1 cellular context compared by ENCODE assay signal in the genomic region with DNA sequence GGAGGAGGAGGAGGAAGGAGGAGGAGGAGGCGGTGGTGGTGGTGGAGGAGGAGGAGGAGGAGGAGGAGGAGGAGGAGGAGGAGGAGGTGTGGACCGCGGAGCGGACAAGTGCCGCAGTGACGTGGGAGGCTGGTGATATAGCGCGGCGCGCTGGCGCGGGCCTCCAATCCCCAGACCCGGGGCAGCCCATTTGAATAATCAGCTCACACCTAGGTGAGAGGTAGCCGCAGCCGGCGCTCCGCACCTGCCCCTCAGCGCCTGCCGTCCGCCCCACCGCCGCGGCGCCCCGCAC.
TF ChIP-seq lines count a peak whose summit lies in the region.

No MANE protein-coding gene starts in this region.

TF ChIP-seq in HepG2, 621 proteins besides CTCF, POLR2A, EP300 and RAD21 (continues in another document):
- TF ChIP-seq, protein P1, sequence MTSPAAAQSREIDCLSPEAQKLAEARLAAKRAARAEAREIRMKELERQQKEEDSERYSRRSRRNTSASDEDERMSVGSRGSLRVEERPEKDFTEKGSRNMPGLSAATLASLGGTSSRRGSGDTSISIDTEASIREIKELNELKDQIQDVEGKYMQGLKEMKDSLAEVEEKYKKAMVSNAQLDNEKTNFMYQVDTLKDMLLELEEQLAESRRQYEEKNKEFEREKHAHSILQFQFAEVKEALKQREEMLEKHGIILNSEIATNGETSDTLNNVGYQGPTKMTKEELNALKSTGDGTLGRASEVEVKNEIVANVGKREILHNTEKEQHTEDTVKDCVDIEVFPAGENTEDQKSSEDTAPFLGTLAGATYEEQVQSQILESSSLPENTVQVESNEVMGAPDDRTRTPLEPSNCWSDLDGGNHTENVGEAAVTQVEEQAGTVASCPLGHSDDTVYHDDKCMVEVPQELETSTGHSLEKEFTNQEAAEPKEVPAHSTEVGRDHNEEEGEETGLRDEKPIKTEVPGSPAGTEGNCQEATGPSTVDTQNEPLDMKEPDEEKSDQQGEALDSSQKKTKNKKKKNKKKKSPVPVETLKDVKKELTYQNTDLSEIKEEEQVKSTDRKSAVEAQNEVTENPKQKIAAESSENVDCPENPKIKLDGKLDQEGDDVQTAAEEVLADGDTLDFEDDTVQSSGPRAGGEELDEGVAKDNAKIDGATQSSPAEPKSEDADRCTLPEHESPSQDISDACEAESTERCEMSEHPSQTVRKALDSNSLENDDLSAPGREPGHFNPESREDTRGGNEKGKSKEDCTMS (CRISPR knock-in tag; conservative IDR thresholded peaks at IDR 0.05), result no peak
- TF ChIP-seq, protein P2, sequence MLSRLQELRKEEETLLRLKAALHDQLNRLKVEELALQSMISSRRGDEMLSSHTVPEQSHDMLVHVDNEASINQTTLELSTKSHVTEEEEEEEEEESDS (CRISPR knock-in tag; IDR thresholded peaks at IDR 0.05; ENCODE audit: borderline replicate concordance), result 0 out of 2 replicates have a peak, but pooled peaks have one; percentile 39
- TF ChIP-seq KLF6 (CRISPR knock-in tag; IDR thresholded peaks at IDR 0.05) (0 out of 2 replicates have a peak, but pooled peaks have one; percentile 19), MAZ (IDR thresholded peaks at IDR 0.05; ENCODE audit: borderline replicate concordance, low read depth, low read length) (no peak), MAZ (CRISPR knock-in tag; IDR thresholded peaks at IDR 0.05; ENCODE audit: low read depth) (no peak), ZNF773 (CRISPR knock-in tag; IDR thresholded peaks at IDR 0.05; ENCODE audit: borderline replicate concordance) (0 out of 2 replicates have a peak, but pooled peaks have one; percentile 74), ADNP (CRISPR knock-in tag; IDR thresholded peaks at IDR 0.05) (no peak), PHB2 (IDR thresholded peaks at IDR 0.05; ENCODE audit: partially characterized antibody) (no peak), ZNF18 (CRISPR knock-in tag; IDR thresholded peaks at IDR 0.05; ENCODE audit: insufficient replicate concordance) (no peak), TCF12 (IDR thresholded peaks at IDR 0.05) (no peak), TCF12 (CRISPR knock-in tag; IDR thresholded peaks at IDR 0.05) (peak; percentile 21; the same call in 1 of the 2 replicates), HNRNPL (IDR thresholded peaks at IDR 0.05; ENCODE audit: low read depth, low read length) (no peak), PAF1 (CRISPR knock-in tag; IDR thresholded peaks at IDR 0.05) (no peak), HOXA3 (CRISPR knock-in tag; IDR thresholded peaks at IDR 0.05) (no peak), CSRNP2 (CRISPR knock-in tag; conservative IDR thresholded peaks at IDR 0.05; ENCODE audit: low read depth) (no peak), SOX13 (IDR thresholded peaks at IDR 0.05) (no peak), SOX13 (CRISPR knock-in tag; conservative IDR thresholded peaks at IDR 0.05 in 1 of 2, IDR thresholded peaks at IDR 0.05 in 1 of 2) (no peak), ZBTB39 (CRISPR knock-in tag; IDR thresholded peaks at IDR 0.05) (no peak), BCL6 (CRISPR knock-in tag; IDR thresholded peaks at IDR 0.05) (no peak), ZNF224 (CRISPR knock-in tag; IDR thresholded peaks at IDR 0.05) (no peak), NPAS2 (CRISPR knock-in tag; IDR thresholded peaks at IDR 0.05; ENCODE audit: borderline replicate concordance) (no peak), SMARCE1 (IDR thresholded peaks at IDR 0.05; ENCODE audit: borderline replicate concordance) (no peak), ZNF878 (CRISPR knock-in tag; IDR thresholded peaks at IDR 0.05) (no peak), ZMAT3 (CRISPR knock-in tag; conservative IDR thresholded peaks at IDR 0.05) (no peak), ZNF253 (CRISPR knock-in tag; IDR thresholded peaks at IDR 0.05; ENCODE audit: borderline replicate concordance) (no peak), MEF2D (CRISPR knock-in tag; IDR thresholded peaks at IDR 0.05) (no peak), NCOA1 (CRISPR knock-in tag; IDR thresholded peaks at IDR 0.05) (no peak), KAT2B (IDR thresholded peaks at IDR 0.05; ENCODE audit: borderline replicate concordance, low read depth, low read length) (no peak), GATA4 (IDR thresholded peaks at IDR 0.05; ENCODE audit: borderline replicate concordance, low read depth) (no peak), ZFP36L1 (CRISPR knock-in tag; IDR thresholded peaks at IDR 0.05) (0 out of 2 replicates have a peak, but pooled peaks have one; percentile 18), ZNF136 (CRISPR knock-in tag; IDR thresholded peaks at IDR 0.05; ENCODE audit: low read depth) (no peak), POLR2AphosphoS2 (IDR thresholded peaks at IDR 0.05; ENCODE audit: low read depth, low read length) (no peak), SIX1 (CRISPR knock-in tag; IDR thresholded peaks at IDR 0.05; ENCODE audit: borderline replicate concordance) (no peak), MED1 (CRISPR knock-in tag; IDR thresholded peaks at IDR 0.05) (no peak; the same call in 1 of the 2 replicates)
- TF ChIP-seq, protein P3, sequence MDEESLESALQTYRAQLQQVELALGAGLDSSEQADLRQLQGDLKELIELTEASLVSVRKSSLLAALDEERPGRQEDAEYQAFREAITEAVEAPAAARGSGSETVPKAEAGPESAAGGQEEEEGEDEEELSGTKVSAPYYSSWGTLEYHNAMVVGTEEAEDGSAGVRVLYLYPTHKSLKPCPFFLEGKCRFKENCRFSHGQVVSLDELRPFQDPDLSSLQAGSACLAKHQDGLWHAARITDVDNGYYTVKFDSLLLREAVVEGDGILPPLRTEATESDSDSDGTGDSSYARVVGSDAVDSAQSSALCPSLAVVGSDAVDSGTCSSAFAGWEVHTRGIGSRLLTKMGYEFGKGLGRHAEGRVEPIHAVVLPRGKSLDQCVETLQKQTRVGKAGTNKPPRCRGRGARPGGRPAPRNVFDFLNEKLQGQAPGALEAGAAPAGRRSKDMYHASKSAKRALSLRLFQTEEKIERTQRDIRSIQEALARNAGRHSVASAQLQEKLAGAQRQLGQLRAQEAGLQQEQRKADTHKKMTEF (CRISPR knock-in tag; IDR thresholded peaks at IDR 0.05), result no peak
- TF ChIP-seq, protein P4, sequence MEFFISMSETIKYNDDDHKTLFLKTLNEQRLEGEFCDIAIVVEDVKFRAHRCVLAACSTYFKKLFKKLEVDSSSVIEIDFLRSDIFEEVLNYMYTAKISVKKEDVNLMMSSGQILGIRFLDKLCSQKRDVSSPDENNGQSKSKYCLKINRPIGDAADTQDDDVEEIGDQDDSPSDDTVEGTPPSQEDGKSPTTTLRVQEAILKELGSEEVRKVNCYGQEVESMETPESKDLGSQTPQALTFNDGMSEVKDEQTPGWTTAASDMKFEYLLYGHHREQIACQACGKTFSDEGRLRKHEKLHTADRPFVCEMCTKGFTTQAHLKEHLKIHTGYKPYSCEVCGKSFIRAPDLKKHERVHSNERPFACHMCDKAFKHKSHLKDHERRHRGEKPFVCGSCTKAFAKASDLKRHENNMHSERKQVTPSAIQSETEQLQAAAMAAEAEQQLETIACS (CRISPR knock-in tag; IDR thresholded peaks at IDR 0.05), result 0 out of 2 replicates have a peak, but pooled peaks have one; percentile 13
- TF ChIP-seq, protein P5, sequence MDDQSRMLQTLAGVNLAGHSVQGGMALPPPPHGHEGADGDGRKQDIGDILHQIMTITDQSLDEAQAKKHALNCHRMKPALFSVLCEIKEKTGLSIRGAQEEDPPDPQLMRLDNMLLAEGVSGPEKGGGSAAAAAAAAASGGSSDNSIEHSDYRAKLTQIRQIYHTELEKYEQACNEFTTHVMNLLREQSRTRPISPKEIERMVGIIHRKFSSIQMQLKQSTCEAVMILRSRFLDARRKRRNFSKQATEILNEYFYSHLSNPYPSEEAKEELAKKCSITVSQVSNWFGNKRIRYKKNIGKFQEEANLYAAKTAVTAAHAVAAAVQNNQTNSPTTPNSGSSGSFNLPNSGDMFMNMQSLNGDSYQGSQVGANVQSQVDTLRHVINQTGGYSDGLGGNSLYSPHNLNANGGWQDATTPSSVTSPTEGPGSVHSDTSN (CRISPR knock-in tag; IDR thresholded peaks at IDR 0.05; ENCODE audit: borderline replicate concordance), result no peak
- TF ChIP-seq, protein P6, sequence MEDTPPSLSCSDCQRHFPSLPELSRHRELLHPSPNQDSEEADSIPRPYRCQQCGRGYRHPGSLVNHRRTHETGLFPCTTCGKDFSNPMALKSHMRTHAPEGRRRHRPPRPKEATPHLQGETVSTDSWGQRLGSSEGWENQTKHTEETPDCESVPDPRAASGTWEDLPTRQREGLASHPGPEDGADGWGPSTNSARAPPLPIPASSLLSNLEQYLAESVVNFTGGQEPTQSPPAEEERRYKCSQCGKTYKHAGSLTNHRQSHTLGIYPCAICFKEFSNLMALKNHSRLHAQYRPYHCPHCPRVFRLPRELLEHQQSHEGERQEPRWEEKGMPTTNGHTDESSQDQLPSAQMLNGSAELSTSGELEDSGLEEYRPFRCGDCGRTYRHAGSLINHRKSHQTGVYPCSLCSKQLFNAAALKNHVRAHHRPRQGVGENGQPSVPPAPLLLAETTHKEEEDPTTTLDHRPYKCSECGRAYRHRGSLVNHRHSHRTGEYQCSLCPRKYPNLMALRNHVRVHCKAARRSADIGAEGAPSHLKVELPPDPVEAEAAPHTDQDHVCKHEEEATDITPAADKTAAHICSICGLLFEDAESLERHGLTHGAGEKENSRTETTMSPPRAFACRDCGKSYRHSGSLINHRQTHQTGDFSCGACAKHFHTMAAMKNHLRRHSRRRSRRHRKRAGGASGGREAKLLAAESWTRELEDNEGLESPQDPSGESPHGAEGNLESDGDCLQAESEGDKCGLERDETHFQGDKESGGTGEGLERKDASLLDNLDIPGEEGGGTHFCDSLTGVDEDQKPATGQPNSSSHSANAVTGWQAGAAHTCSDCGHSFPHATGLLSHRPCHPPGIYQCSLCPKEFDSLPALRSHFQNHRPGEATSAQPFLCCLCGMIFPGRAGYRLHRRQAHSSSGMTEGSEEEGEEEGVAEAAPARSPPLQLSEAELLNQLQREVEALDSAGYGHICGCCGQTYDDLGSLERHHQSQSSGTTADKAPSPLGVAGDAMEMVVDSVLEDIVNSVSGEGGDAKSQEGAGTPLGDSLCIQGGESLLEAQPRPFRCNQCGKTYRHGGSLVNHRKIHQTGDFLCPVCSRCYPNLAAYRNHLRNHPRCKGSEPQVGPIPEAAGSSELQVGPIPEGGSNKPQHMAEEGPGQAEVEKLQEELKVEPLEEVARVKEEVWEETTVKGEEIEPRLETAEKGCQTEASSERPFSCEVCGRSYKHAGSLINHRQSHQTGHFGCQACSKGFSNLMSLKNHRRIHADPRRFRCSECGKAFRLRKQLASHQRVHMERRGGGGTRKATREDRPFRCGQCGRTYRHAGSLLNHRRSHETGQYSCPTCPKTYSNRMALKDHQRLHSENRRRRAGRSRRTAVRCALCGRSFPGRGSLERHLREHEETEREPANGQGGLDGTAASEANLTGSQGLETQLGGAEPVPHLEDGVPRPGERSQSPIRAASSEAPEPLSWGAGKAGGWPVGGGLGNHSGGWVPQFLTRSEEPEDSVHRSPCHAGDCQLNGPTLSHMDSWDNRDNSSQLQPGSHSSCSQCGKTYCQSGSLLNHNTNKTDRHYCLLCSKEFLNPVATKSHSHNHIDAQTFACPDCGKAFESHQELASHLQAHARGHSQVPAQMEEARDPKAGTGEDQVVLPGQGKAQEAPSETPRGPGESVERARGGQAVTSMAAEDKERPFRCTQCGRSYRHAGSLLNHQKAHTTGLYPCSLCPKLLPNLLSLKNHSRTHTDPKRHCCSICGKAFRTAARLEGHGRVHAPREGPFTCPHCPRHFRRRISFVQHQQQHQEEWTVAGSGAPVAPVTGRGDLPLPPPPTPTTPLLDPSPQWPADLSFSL (CRISPR knock-in tag; IDR thresholded peaks at IDR 0.05), result no peak
- TF ChIP-seq, protein P7, sequence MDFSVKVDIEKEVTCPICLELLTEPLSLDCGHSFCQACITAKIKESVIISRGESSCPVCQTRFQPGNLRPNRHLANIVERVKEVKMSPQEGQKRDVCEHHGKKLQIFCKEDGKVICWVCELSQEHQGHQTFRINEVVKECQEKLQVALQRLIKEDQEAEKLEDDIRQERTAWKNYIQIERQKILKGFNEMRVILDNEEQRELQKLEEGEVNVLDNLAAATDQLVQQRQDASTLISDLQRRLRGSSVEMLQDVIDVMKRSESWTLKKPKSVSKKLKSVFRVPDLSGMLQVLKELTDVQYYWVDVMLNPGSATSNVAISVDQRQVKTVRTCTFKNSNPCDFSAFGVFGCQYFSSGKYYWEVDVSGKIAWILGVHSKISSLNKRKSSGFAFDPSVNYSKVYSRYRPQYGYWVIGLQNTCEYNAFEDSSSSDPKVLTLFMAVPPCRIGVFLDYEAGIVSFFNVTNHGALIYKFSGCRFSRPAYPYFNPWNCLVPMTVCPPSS (IDR thresholded peaks at IDR 0.05), result no peak
